Comparison of ENCODE assay signal across 9 cellular contexts in the genomic region with DNA sequence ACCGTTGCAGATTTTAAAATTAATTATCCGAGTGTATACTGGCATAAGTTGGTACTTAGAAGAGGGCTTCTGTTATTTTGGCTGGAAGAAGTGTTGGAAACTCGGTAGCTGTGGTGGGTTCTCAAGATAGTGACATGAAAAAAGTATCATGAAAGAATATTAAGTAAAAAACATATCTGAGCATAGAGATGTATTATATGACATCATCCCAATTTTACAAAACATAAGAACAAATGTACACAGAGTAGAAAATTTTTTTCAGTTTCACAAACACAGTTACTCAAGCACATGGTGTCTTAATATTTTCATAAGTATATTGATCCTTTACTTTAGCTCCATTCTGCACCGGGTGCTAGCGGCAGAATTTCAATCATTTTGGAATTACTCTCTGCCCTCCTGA. TPM values are rescaled to one million over a fixed set of nuclear protein-coding genes. Genes with fewer than 3 reads are reported as not detected.
DNase-seq lines count a peak whose midpoint lies in the region; ATAC-seq and TF ChIP-seq lines count a peak whose summit lies in the region.
"Had no signal": no experiment of that assay in that cellular context is flagged by ENCODE, and none has a peak within 500 bp of the region (broad histone marks: within the 10 kb centered on the region; RNA-seq: fewer than 3 reads in every experiment).

No MANE protein-coding gene starts in this region.

- H3F3A ChIP-seq in SU-DHL-6 (ENCODE audit: insufficient read depth): peaks cover 45% of the 10 kb centered on the region

- peak; percentile 1 for ATAC-seq in sciatic nerve

- H3K79me2 ChIP-seq in SU-DHL-6 (ENCODE audit: insufficient read depth, low read length): peaks cover 59% of the 10 kb centered on the region

- H4K20me1 ChIP-seq in SU-DHL-6 (ENCODE audit: low read depth, low read length): no peaks in the 10 kb centered on the region

- H3K4me3 ChIP-seq in SU-DHL-6 (ENCODE audit: insufficient read depth, low read length, poor library complexity, severe bottlenecking) (peak overlapping the region; percentile 79), esophagus squamous epithelium (peak overlapping the region; percentile 40 to 79 (median 56))

- no peak for DNase-seq in esophagus squamous epithelium (lab: John Stamatoyannopoulos, UW)
- DNase-seq in sciatic nerve (ENCODE audit: low spot score): no peak
- no peak for DNase-seq in HuH-7 (ENCODE audit: low spot score)
- DNase-seq in HT-29 (ENCODE audit: low spot score): no peak
- DNase-seq in NCI-H2227 treated with DMSO at 0.1 percent for 48 hours (lab: John Stamatoyannopoulos, UW): no peak
- no peak for DNase-seq in GM19238 (ENCODE audit: insufficient read length, low spot score)
- DNase-seq: NCI-H146 had no signal

- H3K27me3 ChIP-seq in SU-DHL-6 (ENCODE audit: low read length) (no peaks in the 10 kb centered on the region), esophagus squamous epithelium (no peaks in the 10 kb centered on the region)

- H3K9ac ChIP-seq in ES-I3 (ENCODE audit: low read depth, low read length) (peak overlapping the region; percentile 32; the same call in 1 of the 2 replicates), SU-DHL-6 (ENCODE audit: low read length) (peak overlapping the region; percentile 89)

- TF ChIP-seq CTCF in SU-DHL-6 (IDR thresholded peaks at IDR 0.05; ENCODE audit: insufficient read depth, low read length, poor library complexity, severe bottlenecking) (no peak), esophagus squamous epithelium (IDR thresholded peaks at IDR 0.05) (no peak)

- intact Hi-C loops in esophagus squamous epithelium (cut with DNase I): no loop called here
- intact Hi-C loops in sciatic nerve (cut with DNase I): no loop called here

- no peaks in the 10 kb centered on the region for H3K9me2 ChIP-seq in SU-DHL-6 (replicated peaks; ENCODE audit: insufficient read depth, low read length)

- 6% methylated on average over 5 of the region's 5 CpGs for WGBS in esophagus squamous epithelium, 2 donors

- H3K4me1 ChIP-seq in ES-I3 (ENCODE audit: insufficient read depth, low read length) (peaks cover 25% of the 10 kb centered on the region), esophagus squamous epithelium (peaks cover 18 to 59% (median 31%) of the 10 kb centered on the region in 3 donors)

- H3K9me3 ChIP-seq in ES-I3 (ENCODE audit: control insufficient read depth, insufficient read depth, low read length) (no peaks in the 10 kb centered on the region), SU-DHL-6 (ENCODE audit: insufficient read depth, low read length) (no peaks in the 10 kb centered on the region), esophagus squamous epithelium (no peaks in the 10 kb centered on the region)

- no peaks in the 10 kb centered on the region for H3K36me3 ChIP-seq in ES-I3 (ENCODE audit: insufficient read depth, low read length)
- peaks cover 28% of the 10 kb centered on the region for H3K36me3 ChIP-seq in SU-DHL-6 (ENCODE audit: low read length)
- H3K36me3 ChIP-seq in esophagus squamous epithelium: peaks cover 0 to 8% (median 0%) of the 10 kb centered on the region in 3 donors

- no peak for TF ChIP-seq POLR2A in esophagus squamous epithelium (IDR thresholded peaks at IDR 0.05)

- H3K4me2 ChIP-seq in SU-DHL-6 (ENCODE audit: low read depth, low read length, poor library complexity, severe bottlenecking): peak overlapping the region; percentile 97

- no peak overlapping the region for H2AFZ ChIP-seq in SU-DHL-6 (ENCODE audit: low read depth, low read length, severe bottlenecking)

- H3K27ac ChIP-seq in SU-DHL-6 (ENCODE audit: low read depth, low read length) (peak overlapping the region; percentile 85), esophagus squamous epithelium (peak overlapping the region; percentile 81 to 90 (median 90))

RNA-seq across cellular contexts. Expression of gene IFI16, which starts 0.7 kb away (rescaled TPM):
- 100 to 1,000 TPM in 2 of 4 donors, 10 to 100 TPM in 2; 46.1 to 154 (median 96.9) TPM for total RNA-seq in esophagus squamous epithelium
- total RNA-seq in sciatic nerve: 160 TPM
- total RNA-seq in HT-29 (2014; rRNA removed; shearing (Covaris generic)): not detected in 2 replicates

Comparison
In these comparisons a context has a peak if more than half of its experiments do, and no peak if none do; other contexts are left out.
1. RNA of gene IFI16, which starts 0.7 kb away (total RNA-seq): 160 TPM in sciatic nerve (single experiment) and 46.1 to 154 TPM in esophagus squamous epithelium; not detected in HT-29; every median in the first group is over 10 times any median in the second.